ENCODE assay signal across 2 cellular contexts in genomic region chrX:43664708-43665107, GRCh38.
TF ChIP-seq lines count a peak whose summit lies in the region.

No MANE protein-coding gene starts in this region.

TF ChIP-seq in liver, 16 proteins besides CTCF, POLR2A, EP300 and RAD21 (continued from another document):
- TF ChIP-seq REST (IDR thresholded peaks at IDR 0.05) = no peak
- TF ChIP-seq FOXA1 (IDR thresholded peaks at IDR 0.05) = no peak
- TF ChIP-seq HNF4A (conservative IDR thresholded peaks at IDR 0.05) = peak; percentile 86 to 94
- peak; percentile 4 to 28 for TF ChIP-seq RXRA (IDR thresholded peaks at IDR 0.05)
- no peak for TF ChIP-seq NR2F2 (IDR thresholded peaks at IDR 0.05)
- TF ChIP-seq FOXA2 (IDR thresholded peaks at IDR 0.05) = no peak
- TF ChIP-seq MAX (IDR thresholded peaks at IDR 0.05) = no peak
- TF ChIP-seq YY1 (IDR thresholded peaks at IDR 0.05) = no peak
- TF ChIP-seq SP1 (IDR thresholded peaks at IDR 0.05) = peak; percentile 41
- TF ChIP-seq HNF4G (IDR thresholded peaks at IDR 0.05) = peak; percentile 61
- TF ChIP-seq ZBTB33 (IDR thresholded peaks at IDR 0.05) = peak; percentile 34
- TF ChIP-seq ATF3 (IDR thresholded peaks at IDR 0.05) = peak; percentile 62
- no peak for TF ChIP-seq EGR1 (IDR thresholded peaks at IDR 0.05; ENCODE audit: low read depth in 2 of 2)
- TF ChIP-seq GABPA (IDR thresholded peaks at IDR 0.05 in 1 of 2, conservative IDR thresholded peaks at IDR 0.05 in 1 of 2) = no peak

TF ChIP-seq in HepG2, 621 proteins besides CTCF, POLR2A, EP300 and RAD21 (continued from another document):
- no peak for TF ChIP-seq ZUFSP (CRISPR knock-in tag; IDR thresholded peaks at IDR 0.05; ENCODE audit: borderline replicate concordance)
- no peak for TF ChIP-seq HOXD1 (CRISPR knock-in tag; IDR thresholded peaks at IDR 0.05)
- no peak for TF ChIP-seq MLXIP (CRISPR knock-in tag; IDR thresholded peaks at IDR 0.05; ENCODE audit: borderline replicate concordance)
- TF ChIP-seq ZNF501 (CRISPR knock-in tag; IDR thresholded peaks at IDR 0.05) = no peak
- no peak for TF ChIP-seq ZNF512 (CRISPR knock-in tag; IDR thresholded peaks at IDR 0.05)
- TF ChIP-seq ZSCAN20 (CRISPR knock-in tag; IDR thresholded peaks at IDR 0.05; ENCODE audit: borderline replicate concordance) = no peak
- TF ChIP-seq UBTF (CRISPR knock-in tag; IDR thresholded peaks at IDR 0.05) = no peak
- no peak for TF ChIP-seq ZNF143 (CRISPR knock-in tag; IDR thresholded peaks at IDR 0.05)
- TF ChIP-seq MAX (IDR thresholded peaks at IDR 0.05) = no peak
- no peak for TF ChIP-seq ZFP36L1 (CRISPR knock-in tag; IDR thresholded peaks at IDR 0.05)
- TF ChIP-seq U2AF2 (IDR thresholded peaks at IDR 0.05; ENCODE audit: low read depth, low read length) = no peak
- TF ChIP-seq PBX2 (CRISPR knock-in tag; IDR thresholded peaks at IDR 0.05) = no peak
- TF ChIP-seq ZNF703 (CRISPR knock-in tag; IDR thresholded peaks at IDR 0.05; ENCODE audit: borderline replicate concordance) = no peak
- no peak for TF ChIP-seq ZNF30 (CRISPR knock-in tag; IDR thresholded peaks at IDR 0.05)
- no peak for TF ChIP-seq ZFX (CRISPR knock-in tag; IDR thresholded peaks at IDR 0.05; ENCODE audit: low read depth)
- TF ChIP-seq ZNF281 (CRISPR knock-in tag; IDR thresholded peaks at IDR 0.05; ENCODE audit: borderline replicate concordance) = no peak
- no peak for TF ChIP-seq ZNF766 (CRISPR knock-in tag; IDR thresholded peaks at IDR 0.05; ENCODE audit: borderline replicate concordance)
